Comparison of ENCODE assay signal across 11 cellular contexts in genomic region chr10:65735382-65735781, GRCh38.
"Had no signal": no experiment of that assay in that cellular context is flagged by ENCODE, and none has a peak within 500 bp of the region (broad histone marks: within the 10 kb centered on the region; RNA-seq: fewer than 3 reads in every experiment).

No MANE protein-coding gene starts in this region.

- H3K27ac ChIP-seq: GM23248 had no signal

- H3K9ac ChIP-seq: GM23248 had no signal

- H3K36me3 ChIP-seq: HAP-1 had no signal

- FAIRE-seq: H1, H54 had no signal

- DNase-seq: GM23248, GOT3, H7, H9, HCEC 1CT, HFFc6 had no signal

- H2AFZ ChIP-seq: GM23248, GM23338 had no signal

- ATAC-seq: GM23338, HCT116 had no signal

- H3K4me3 ChIP-seq: GM23248, GM23338, HAP-1 had no signal

- H3K9me3 ChIP-seq: HAP-1 had no signal

- H3K4me2 ChIP-seq: GM23338 had no signal

- H3K4me1 ChIP-seq: HAP-1 had no signal
